In genomic region chr13:93339550-93339949, GRCh38 we compare ENCODE assay signal across 23 cellular contexts.
"Had no signal": no experiment of that assay in that cellular context is flagged by ENCODE, and none has a peak within 500 bp of the region (broad histone marks: within the 10 kb centered on the region; RNA-seq: fewer than 3 reads in every experiment).

No MANE protein-coding gene starts in this region.

- H3K36me3 Mint-ChIP-seq: memory B cell; naive B cell; naive thymus-derived CD8-positive, alpha-beta T cell had no signal

- ATAC-seq: effector memory CD8-positive, alpha-beta T cell; esophagus mucosa; gastrocnemius medialis; heart right ventricle; left cardiac atrium; mucosa of descending colon; naive thymus-derived CD8-positive, alpha-beta T cell had no signal

- H3K27me3 Mint-ChIP-seq: dendritic cell treated with granulocyte-macrophage colony-stimulating factor and Interleukin-4, amounts not matched to agents 40 ng/mL and 50 ng/mL, for 4 days; effector memory CD8-positive, alpha-beta T cell; memory B cell; naive B cell had no signal

- H3K4me1 Mint-ChIP-seq: memory B cell; naive B cell; naive thymus-derived CD8-positive, alpha-beta T cell had no signal

- H3K4me3 Mint-ChIP-seq: dendritic cell treated with granulocyte-macrophage colony-stimulating factor and Interleukin-4, amounts not matched to agents 40 ng/mL and 50 ng/mL, for 4 days; effector memory CD8-positive, alpha-beta T cell; endodermal cell; memory B cell; naive B cell; naive thymus-derived CD8-positive, alpha-beta T cell had no signal

- H3K27ac Mint-ChIP-seq: dendritic cell treated with granulocyte-macrophage colony-stimulating factor and Interleukin-4, amounts not matched to agents 40 ng/mL and 50 ng/mL, for 4 days; effector memory CD8-positive, alpha-beta T cell; endodermal cell; memory B cell; naive B cell; naive thymus-derived CD8-positive, alpha-beta T cell had no signal

- DNase-seq: colonic mucosa; cortex of kidney; effector CD8-positive, alpha-beta T cell; effector memory CD8-positive, alpha-beta T cell; endodermal cell; erythroblast; esophagus squamous epithelium; foreskin melanocyte; gastrocnemius medialis; glutamatergic neuron; head of caudate nucleus; heart right ventricle; hippocampal formation; left cardiac atrium; left ventricle myocardium inferior; mammary epithelial cell; mesendoderm; mucosa of descending colon; naive B cell; naive thymus-derived CD8-positive, alpha-beta T cell had no signal
